6 cellular contexts compared by ENCODE assay signal in genomic region chr5:82182662-82183061, GRCh38.
"Had no signal": no experiment of that assay in that cellular context is flagged by ENCODE, and none has a peak within 500 bp of the region (broad histone marks: within the 10 kb centered on the region; RNA-seq: fewer than 3 reads in every experiment).

No MANE protein-coding gene starts in this region.

- DNase-seq: GDM1, GF-D8 had no signal

- FAIRE-seq: GM12878, GM12891, GM18507, GM19239 had no signal

- H3K4me3 ChIP-seq: GM12878 had no signal
